In genomic region chr1:10978719-10979118, GRCh38 we compare ENCODE assay signal across 1 cellular context.
TF ChIP-seq lines count a peak whose summit lies in the region.

No MANE protein-coding gene starts in this region.

TF ChIP-seq in K562, 482 proteins besides CTCF, POLR2A, EP300 and RAD21:
- TF ChIP-seq OTX1 (CRISPR knock-in tag; IDR thresholded peaks at IDR 0.05) (no peak), C11orf30 (IDR thresholded peaks at IDR 0.05; ENCODE audit: low read depth) (no peak), SIX5 (IDR thresholded peaks at IDR 0.05; ENCODE audit: borderline replicate concordance in 1 of 2, insufficient read depth in 1 of 2, low read depth in 1 of 2, low read length in 2 of 2) (no peak), PRDM10 (IDR thresholded peaks at IDR 0.05; ENCODE audit: partially characterized antibody) (peak; percentile 85), XRCC3 (IDR thresholded peaks at IDR 0.05) (no peak), NRF1 (conservative IDR thresholded peaks at IDR 0.05 in 1 of 2, IDR thresholded peaks at IDR 0.05 in 1 of 2) (no peak), ILK (tag; IDR thresholded peaks at IDR 0.05; ENCODE audit: borderline replicate concordance, low read depth) (no peak)
